Comparison of ENCODE assay signal across 9 cellular contexts in genomic region chr1:185318431-185319151, GRCh38. TPM values are rescaled to one million over a fixed set of nuclear protein-coding genes. Genes with fewer than 3 reads are reported as not detected.
DNase-seq lines count a peak whose midpoint lies in the region; ATAC-seq and TF ChIP-seq lines count a peak whose summit lies in the region.
"Had no signal": no experiment of that assay in that cellular context is flagged by ENCODE, and none has a peak within 500 bp of the region (broad histone marks: within the 10 kb centered on the region; RNA-seq: fewer than 3 reads in every experiment).

No MANE protein-coding gene starts in this region.

- peak in 1 of 2 donors; percentile 32 for TF ChIP-seq EP300 in tibial nerve (IDR thresholded peaks at IDR 0.05)

- H3K27me3 ChIP-seq in left lung (no peaks in the 10 kb centered on the region), tibial nerve (no peaks in the 10 kb centered on the region)
- H3K27me3 ChIP-seq: SJSA1 had no signal

- no peak for ATAC-seq in activated T-cell treated with anti-CD3 and anti-CD28 coated beads, Interleukin-2, amount 50 U/mL, for 72 hours (replicated peaks in 1 of 2)
- no peak for ATAC-seq in activated T-helper 17 cell treated with anti-CD3 and anti-CD28 coated beads, Interleukin-2, amount 50 U/mL, for 72 hours (replicated peaks)
- ATAC-seq in left lung, result no peak

- H3K27me3 Mint-ChIP-seq in activated T-cell treated with anti-CD3 and anti-CD28 coated beads, Interleukin-2, amount 50 U/mL, for 72 hours (ENCODE audit: low read depth), result no peaks in the 10 kb centered on the region
- H3K27me3 Mint-ChIP-seq in activated T-helper 17 cell treated with anti-CD3 and anti-CD28 coated beads, Interleukin-2, amount 50 U/mL, for 72 hours, result no peaks in the 10 kb centered on the region

- H3K36me3 Mint-ChIP-seq in activated T-cell treated with anti-CD3 and anti-CD28 coated beads, Interleukin-2, amount 50 U/mL, for 72 hours (ENCODE audit: insufficient read depth in 2 of 2), result peaks cover 9 to 12% of the 10 kb centered on the region in 2 donors
- peaks cover 75% of the 10 kb centered on the region for H3K36me3 Mint-ChIP-seq in activated T-helper 17 cell treated with anti-CD3 and anti-CD28 coated beads, Interleukin-2, amount 50 U/mL, for 72 hours (ENCODE audit: low read depth)

- WGBS in tibial nerve, 2 donors, result 31 to 39% methylated on average over 10 of the region's 10 CpGs

- H3K4me1 ChIP-seq in left lung (peaks cover 18 to 34% of the 10 kb centered on the region in 2 donors), tibial nerve (peaks cover 0 to 37% (median 14%) of the 10 kb centered on the region in 4 donors)

- peak overlapping the region; percentile 92 to 97 for H3K4me3 Mint-ChIP-seq in activated T-cell treated with anti-CD3 and anti-CD28 coated beads, Interleukin-2, amount 50 U/mL, for 72 hours
- peak overlapping the region; percentile 96 for H3K4me3 Mint-ChIP-seq in activated T-helper 17 cell treated with anti-CD3 and anti-CD28 coated beads, Interleukin-2, amount 50 U/mL, for 72 hours

- peaks cover 0 to 5% of the 10 kb centered on the region in 2 donors for H3K9me3 Mint-ChIP-seq in activated T-cell treated with anti-CD3 and anti-CD28 coated beads, Interleukin-2, amount 50 U/mL, for 72 hours
- H3K9me3 Mint-ChIP-seq in activated T-helper 17 cell treated with anti-CD3 and anti-CD28 coated beads, Interleukin-2, amount 50 U/mL, for 72 hours, result peaks cover 13% of the 10 kb centered on the region

- no peak for TF ChIP-seq POLR2A in tibial nerve (IDR thresholded peaks at IDR 0.05)

- H3K27ac Mint-ChIP-seq in activated T-cell treated with anti-CD3 and anti-CD28 coated beads, Interleukin-2, amount 50 U/mL, for 72 hours, result peak overlapping the region; percentile 84
- H3K27ac Mint-ChIP-seq in activated T-helper 17 cell treated with anti-CD3 and anti-CD28 coated beads, Interleukin-2, amount 50 U/mL, for 72 hours, result peak overlapping the region; percentile 100

- TF ChIP-seq CTCF in left lung (IDR thresholded peaks at IDR 0.05) (no peak), tibial nerve (IDR thresholded peaks at IDR 0.05) (no peak)

- H3K9me3 ChIP-seq in left lung (no peaks in the 10 kb centered on the region), tibial nerve (no peaks in the 10 kb centered on the region)

- H3K4me1 Mint-ChIP-seq in activated T-cell treated with anti-CD3 and anti-CD28 coated beads, Interleukin-2, amount 50 U/mL, for 72 hours (ENCODE audit: low read depth), result peaks cover 39% of the 10 kb centered on the region
- H3K4me1 Mint-ChIP-seq in activated T-helper 17 cell treated with anti-CD3 and anti-CD28 coated beads, Interleukin-2, amount 50 U/mL, for 72 hours, result peaks cover 36% of the 10 kb centered on the region

- intact Hi-C loops in left lung (cut with DNase I), result no loop called here

- peak overlapping the region; percentile 98 to 99 for H3K27ac ChIP-seq in left lung
- H3K27ac ChIP-seq in tibial nerve, result peak overlapping the region; percentile 96 to 99 (median 98)

- no peaks in the 10 kb centered on the region for H3K36me3 ChIP-seq in left lung
- H3K36me3 ChIP-seq in tibial nerve, result no peaks in the 10 kb centered on the region

- DNase-seq in activated T-cell treated with anti-CD3 and anti-CD28 coated beads, Interleukin-2, amount 50 U/mL, for 72 hours, result no peak
- DNase-seq in activated T-cell treated with anti-CD3 and anti-CD28 coated beads, Interleukin-2, amount 50 U/mL, for 48 hours, result no peak
- DNase-seq in left lung (no peak), tibial nerve (ENCODE audit: low spot score in 2 of 2) (no peak), NCI-H1105 (lab: John Stamatoyannopoulos, UW) (no peak), kidney glomerular epithelial cell (lab: John Stamatoyannopoulos, UW) (no peak), NCI-H128 (lab: John Stamatoyannopoulos, UW; ENCODE audit: unreplicated experiment) (no peak)

- H3K4me3 ChIP-seq in left lung, result peak overlapping the region in 1 of 2 donors; percentile 97
- H3K4me3 ChIP-seq in tibial nerve, result peak overlapping the region in 2 of 4 donors; percentile 84 to 97

RNA-seq across cellular contexts. Expression of gene IVNS1ABP, which starts 1.5 kb away (rescaled TPM):
- total RNA-seq in activated T-cell treated with anti-CD3 and anti-CD28 coated beads, Interleukin-2, amount 50 U/mL, for 72 hours, result 100 to 1,000 TPM in 1 of 2 donors, 10 to 100 TPM in 1; 86.2 to 110 TPM
- 100 to 1,000 TPM; 215 to 269 TPM for total RNA-seq in activated T-helper 17 cell treated with anti-CD3 and anti-CD28 coated beads, Interleukin-2, amount 50 U/mL, for 72 hours
- total RNA-seq in left lung (100 to 1,000 TPM in 1 of 2 donors, 10 to 100 TPM in 1; 74.3 to 134 TPM), tibial nerve (100 to 1,000 TPM in 1 of 4 donors, 10 to 100 TPM in 3; 41.8 to 125 (median 66.7) TPM)
